In the genomic region with DNA sequence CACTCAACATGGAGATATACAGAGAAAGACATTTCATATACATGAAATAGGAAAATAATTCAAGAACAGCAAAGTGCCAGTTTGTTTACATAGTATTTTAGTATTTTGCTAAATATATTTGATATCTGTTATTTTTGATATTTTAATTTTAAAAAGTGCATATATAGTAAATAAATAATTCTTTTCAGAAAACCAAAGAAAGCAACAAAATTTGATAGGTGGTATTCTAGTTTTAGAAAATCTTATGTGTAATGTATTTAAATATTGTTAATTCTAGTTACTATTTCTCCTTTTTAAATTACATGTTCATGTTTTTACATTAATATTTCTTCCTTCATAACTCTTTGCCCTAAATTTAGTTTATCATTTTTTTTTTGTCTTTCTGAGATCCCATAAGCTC, we compare ENCODE assay signal across 7 cellular contexts.
"Had no signal": no experiment of that assay in that cellular context is flagged by ENCODE, and none has a peak within 500 bp of the region (broad histone marks: within the 10 kb centered on the region; RNA-seq: fewer than 3 reads in every experiment).

No MANE protein-coding gene starts in this region.

- FAIRE-seq: H1, H54, HTR-8/SVneo had no signal

- ATAC-seq: GM23338 had no signal

- DNase-seq: H9, HCEC 1CT, KBM-7 had no signal
